30 cellular contexts compared by ENCODE assay signal in genomic region chr15:71215126-71215894, GRCh38.
A peak's percentile ranks its signal among the peaks of the same experiment; 100 is the strongest.
DNase-seq lines count a peak whose midpoint lies in the region; ATAC-seq and TF ChIP-seq lines count a peak whose summit lies in the region.
"Had no signal": no experiment of that assay in that cellular context is flagged by ENCODE, and none has a peak within 500 bp of the region (broad histone marks: within the 10 kb centered on the region; RNA-seq: fewer than 3 reads in every experiment).

No MANE protein-coding gene starts in this region.

- H3K27ac ChIP-seq in GM23338 (ENCODE audit: low read depth) (no peak overlapping the region), SK-N-MC (peak overlapping the region; percentile 82), foreskin keratinocyte (no peak overlapping the region), breast epithelium (no peak overlapping the region)
- H3K27ac ChIP-seq: 22Rv1, C4-2B, PC-9, SJSA1 had no signal

- intact Hi-C loops in breast epithelium (cut with DNase I; ENCODE audit: low total_unique reads): no loop called here

- H3K36me3 ChIP-seq in GM23338 (ENCODE audit: insufficient read depth): no peaks in the 10 kb centered on the region
- H3K36me3 ChIP-seq in SK-N-MC (ENCODE audit: insufficient read depth, low read length): no peaks in the 10 kb centered on the region
- H3K36me3 ChIP-seq in breast epithelium: no peaks in the 10 kb centered on the region
- H3K36me3 ChIP-seq: SJSA1 had no signal

- H3K9me3 ChIP-seq in SK-N-MC (ENCODE audit: low read depth, low read length): no peaks in the 10 kb centered on the region
- H3K9me3 ChIP-seq in breast epithelium: no peaks in the 10 kb centered on the region
- H3K9me3 ChIP-seq: Caco-2, SJSA1 had no signal

- 0 out of 2 replicates have a peak, but pooled peaks cover 5% of the 10 kb centered on the region for H3F3A ChIP-seq in GM23338 (replicated peaks; ENCODE audit: low read depth)

- H3K27ac Mint-ChIP-seq in GM23338: no peak overlapping the region
- H3K27ac Mint-ChIP-seq: B cell; CD8-positive, alpha-beta T cell had no signal

- H4K20me1 ChIP-seq in GM23338 (replicated peaks; ENCODE audit: insufficient read depth): no peaks in the 10 kb centered on the region

- peaks cover 2% of the 10 kb centered on the region for H3K27me3 Mint-ChIP-seq in GM23338 (ENCODE audit: insufficient read depth, low read depth, poor library complexity)

- DNase-seq in GM23338 (ENCODE audit: low spot score): peak; percentile 66
- DNase-seq in SK-N-MC (ENCODE audit: low read depth, low spot score): no peak
- DNase-seq in foreskin keratinocyte: no peak
- DNase-seq in omental fat pad (ENCODE audit: low spot score): no peak
- no peak for DNase-seq in activated CD4-positive, alpha-beta T cell treated with anti-CD3 and anti-CD28 coated beads, Interleukin-2, amount 50 U/mL, for 48 hours
- DNase-seq in occipital lobe (lab: John Stamatoyannopoulos, UW): no peak
- no peak for DNase-seq in breast epithelium (ENCODE audit: low spot score in 2 of 2)
- DNase-seq in GM03348 (ENCODE audit: low spot score): no peak
- DNase-seq: Caco-2; CD8-positive, alpha-beta T cell; DMS79; GF-D8; Kasumi-1; NCI-H1105; NCI-H1436 treated with DMSO at 0.1 percent for 48 hours; NCI-H1930; NCI-H2107; NCI-H446; NCI-H526; NCI-H82; NK-92 treated with Interleukin-12 subunit alpha and Interleukin-12 subunit beta, amount 100 ng/mL, for 24 hours; PC-9; Right ventricle myocardium superior; RPMI8226 had no signal

- H3K79me2 ChIP-seq in GM23338 (replicated peaks; ENCODE audit: insufficient read depth): no peaks in the 10 kb centered on the region

- no peak overlapping the region for H3K9ac ChIP-seq in SK-N-MC (ENCODE audit: insufficient read length)

- H3K9me3 Mint-ChIP-seq in GM23338: no peaks in the 10 kb centered on the region
- H3K9me3 Mint-ChIP-seq: CD8-positive, alpha-beta T cell had no signal

- H3K27me3 ChIP-seq in GM23338 (ENCODE audit: insufficient read depth): peaks cover 27% of the 10 kb centered on the region
- H3K27me3 ChIP-seq in foreskin keratinocyte: no peaks in the 10 kb centered on the region
- H3K27me3 ChIP-seq in breast epithelium: no peaks in the 10 kb centered on the region
- H3K27me3 ChIP-seq: SJSA1 had no signal

- H3K4me3 ChIP-seq in GM23338 (peak overlapping the region; percentile 28; the same call in 1 of the 2 replicates), SK-N-MC (peak overlapping the region; percentile 62), breast epithelium (no peak overlapping the region)
- H3K4me3 ChIP-seq: K562, PC-9, SJSA1 had no signal

- peaks cover 10% of the 10 kb centered on the region for H3K4me1 Mint-ChIP-seq in GM23338
- H3K4me1 Mint-ChIP-seq: B cell had no signal

- peak; percentile 91 for ATAC-seq in GM23338
- ATAC-seq in foreskin keratinocyte: peak; percentile 23
- peak; percentile 69 for ATAC-seq in omental fat pad (ENCODE audit: low FRiP score)
- ATAC-seq: CD8-positive, alpha-beta T cell; HepG2; K562 had no signal

- H3K36me3 Mint-ChIP-seq in GM23338 (ENCODE audit: low read depth): peaks cover 6% of the 10 kb centered on the region; the same call in 2 of the 3 replicates
- H3K36me3 Mint-ChIP-seq: CD8-positive, alpha-beta T cell had no signal

- H2AFZ ChIP-seq in GM23338: peak overlapping the region; percentile 78; the same call in 1 of the 2 replicates
- H2AFZ ChIP-seq: PC-9 had no signal

- no peak for TF ChIP-seq CTCF in GM23338 (conservative IDR thresholded peaks at IDR 0.05; ENCODE audit: low read depth in 2 of 2)
- TF ChIP-seq CTCF in foreskin keratinocyte (conservative IDR thresholded peaks at IDR 0.05): no peak
- no peak for TF ChIP-seq CTCF in omental fat pad (IDR thresholded peaks at IDR 0.05)
- no peak for TF ChIP-seq CTCF in breast epithelium (IDR thresholded peaks at IDR 0.05)

- H3K4me2 ChIP-seq in GM23338: 0 out of 2 replicates have a peak overlapping the region, but pooled peaks have one; percentile 32
- H3K4me2 ChIP-seq: PC-9 had no signal

- no peaks in the 10 kb centered on the region for H3K9me2 ChIP-seq in GM23338 (ENCODE audit: insufficient read depth)

- no peak overlapping the region for H3K4me3 Mint-ChIP-seq in GM23338
- H3K4me3 Mint-ChIP-seq: B cell; CD8-positive, alpha-beta T cell had no signal

- no peak for TF ChIP-seq POLR2A in breast epithelium (IDR thresholded peaks at IDR 0.05)

- H3K4me1 ChIP-seq in GM23338 (ENCODE audit: insufficient read depth): peaks cover 7% of the 10 kb centered on the region
- H3K4me1 ChIP-seq in foreskin keratinocyte: no peaks in the 10 kb centered on the region
- H3K4me1 ChIP-seq in breast epithelium: no peaks in the 10 kb centered on the region
- H3K4me1 ChIP-seq: Caco-2 had no signal

TF ChIP-seq in GM23338, 12 proteins besides CTCF, POLR2A, EP300 and RAD21:
- TF ChIP-seq POLR2AphosphoS5 (IDR thresholded peaks at IDR 0.05; ENCODE audit: low read depth): no peak
- no peak for TF ChIP-seq EZH2 (IDR thresholded peaks at IDR 0.05; ENCODE audit: low read depth, unreplicated experiment)
- TF ChIP-seq ZNF114 (CRISPR knock-in tag; IDR thresholded peaks at IDR 0.05): no peak
- TF ChIP-seq ZNF331 (CRISPR knock-in tag; IDR thresholded peaks at IDR 0.05; ENCODE audit: low read depth): no peak
- no peak for TF ChIP-seq EZH2phosphoT487 (IDR thresholded peaks at IDR 0.05; ENCODE audit: unreplicated experiment)
- no peak for TF ChIP-seq ETS1 (IDR thresholded peaks at IDR 0.05)
- TF ChIP-seq STAT1 (IDR thresholded peaks at IDR 0.05; ENCODE audit: unreplicated experiment): no peak
- TF ChIP-seq, protein P1, sequence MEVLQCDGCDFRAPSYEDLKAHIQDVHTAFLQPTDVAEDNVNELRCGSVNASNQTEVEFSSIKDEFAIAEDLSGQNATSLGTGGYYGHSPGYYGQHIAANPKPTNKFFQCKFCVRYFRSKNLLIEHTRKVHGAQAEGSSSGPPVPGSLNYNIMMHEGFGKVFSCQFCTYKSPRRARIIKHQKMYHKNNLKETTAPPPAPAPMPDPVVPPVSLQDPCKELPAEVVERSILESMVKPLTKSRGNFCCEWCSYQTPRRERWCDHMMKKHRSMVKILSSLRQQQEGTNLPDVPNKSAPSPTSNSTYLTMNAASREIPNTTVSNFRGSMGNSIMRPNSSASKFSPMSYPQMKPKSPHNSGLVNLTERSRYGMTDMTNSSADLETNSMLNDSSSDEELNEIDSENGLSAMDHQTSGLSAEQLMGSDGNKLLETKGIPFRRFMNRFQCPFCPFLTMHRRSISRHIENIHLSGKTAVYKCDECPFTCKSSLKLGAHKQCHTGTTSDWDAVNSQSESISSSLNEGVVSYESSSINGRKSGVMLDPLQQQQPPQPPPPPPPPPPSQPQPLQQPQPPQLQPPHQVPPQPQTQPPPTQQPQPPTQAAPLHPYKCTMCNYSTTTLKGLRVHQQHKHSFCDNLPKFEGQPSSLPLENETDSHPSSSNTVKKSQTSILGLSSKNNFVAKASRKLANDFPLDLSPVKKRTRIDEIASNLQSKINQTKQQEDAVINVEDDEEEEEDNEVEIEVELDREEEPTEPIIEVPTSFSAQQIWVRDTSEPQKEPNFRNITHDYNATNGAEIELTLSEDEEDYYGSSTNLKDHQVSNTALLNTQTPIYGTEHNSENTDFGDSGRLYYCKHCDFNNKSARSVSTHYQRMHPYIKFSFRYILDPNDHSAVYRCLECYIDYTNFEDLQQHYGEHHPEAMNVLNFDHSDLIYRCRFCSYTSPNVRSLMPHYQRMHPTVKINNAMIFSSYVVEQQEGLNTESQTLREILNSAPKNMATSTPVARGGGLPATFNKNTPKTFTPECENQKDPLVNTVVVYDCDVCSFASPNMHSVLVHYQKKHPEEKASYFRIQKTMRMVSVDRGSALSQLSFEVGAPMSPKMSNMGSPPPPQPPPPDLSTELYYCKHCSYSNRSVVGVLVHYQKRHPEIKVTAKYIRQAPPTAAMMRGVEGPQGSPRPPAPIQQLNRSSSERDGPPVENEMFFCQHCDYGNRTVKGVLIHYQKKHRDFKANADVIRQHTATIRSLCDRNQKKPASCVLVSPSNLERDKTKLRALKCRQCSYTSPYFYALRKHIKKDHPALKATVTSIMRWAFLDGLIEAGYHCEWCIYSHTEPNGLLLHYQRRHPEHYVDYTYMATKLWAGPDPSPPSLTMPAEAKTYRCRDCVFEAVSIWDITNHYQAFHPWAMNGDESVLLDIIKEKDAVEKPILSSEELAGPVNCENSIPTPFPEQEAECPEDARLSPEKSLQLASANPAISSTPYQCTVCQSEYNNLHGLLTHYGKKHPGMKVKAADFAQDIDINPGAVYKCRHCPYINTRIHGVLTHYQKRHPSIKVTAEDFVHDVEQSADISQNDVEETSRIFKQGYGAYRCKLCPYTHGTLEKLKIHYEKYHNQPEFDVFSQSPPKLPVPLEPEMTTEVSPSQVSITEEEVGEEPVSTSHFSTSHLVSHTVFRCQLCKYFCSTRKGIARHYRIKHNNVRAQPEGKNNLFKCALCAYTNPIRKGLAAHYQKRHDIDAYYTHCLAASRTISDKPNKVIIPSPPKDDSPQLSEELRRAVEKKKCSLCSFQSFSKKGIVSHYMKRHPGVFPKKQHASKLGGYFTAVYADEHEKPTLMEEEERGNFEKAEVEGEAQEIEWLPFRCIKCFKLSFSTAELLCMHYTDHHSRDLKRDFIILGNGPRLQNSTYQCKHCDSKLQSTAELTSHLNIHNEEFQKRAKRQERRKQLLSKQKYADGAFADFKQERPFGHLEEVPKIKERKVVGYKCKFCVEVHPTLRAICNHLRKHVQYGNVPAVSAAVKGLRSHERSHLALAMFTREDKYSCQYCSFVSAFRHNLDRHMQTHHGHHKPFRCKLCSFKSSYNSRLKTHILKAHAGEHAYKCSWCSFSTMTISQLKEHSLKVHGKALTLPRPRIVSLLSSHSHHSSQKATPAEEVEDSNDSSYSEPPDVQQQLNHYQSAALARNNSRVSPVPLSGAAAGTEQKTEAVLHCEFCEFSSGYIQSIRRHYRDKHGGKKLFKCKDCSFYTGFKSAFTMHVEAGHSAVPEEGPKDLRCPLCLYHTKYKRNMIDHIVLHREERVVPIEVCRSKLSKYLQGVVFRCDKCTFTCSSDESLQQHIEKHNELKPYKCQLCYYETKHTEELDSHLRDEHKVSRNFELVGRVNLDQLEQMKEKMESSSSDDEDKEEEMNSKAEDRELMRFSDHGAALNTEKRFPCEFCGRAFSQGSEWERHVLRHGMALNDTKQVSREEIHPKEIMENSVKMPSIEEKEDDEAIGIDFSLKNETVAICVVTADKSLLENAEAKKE (CRISPR knock-in tag; IDR thresholded peaks at IDR 0.05): no peak

Comparison
In these comparisons a context has a peak if more than half of its experiments do, and no peak if none do; other contexts are left out.
1. ATAC-seq: peak in every context shown above with its lines; median percentile 91 in GM23338; 69 in omental fat pad; 23 in foreskin keratinocyte.
2. H3K4me3 ChIP-seq: peak in GM23338 (single experiment) and SK-N-MC (single experiment); none in breast epithelium (0 of 3).